Comparison of ENCODE assay signal across 28 cellular contexts in genomic region chr15:90921887-90922286, GRCh38.
"Had no signal": no experiment of that assay in that cellular context is flagged by ENCODE, and none has a peak within 500 bp of the region (broad histone marks: within the 10 kb centered on the region; RNA-seq: fewer than 3 reads in every experiment).

No MANE protein-coding gene starts in this region.

- H3K4me3 Mint-ChIP-seq: activated B cell treated with CpG ODN at 0.5 μM for 24 hours; activated CD8-positive, alpha-beta T cell treated with anti-CD3 and anti-CD28 coated beads, Interleukin-2, amount 10 ng/mL, durations not matched to agents 7 days and 5 days; activated naive CD8-positive, alpha-beta T cell treated with anti-CD3 and anti-CD28 coated beads, Interleukin-2, amount 50 U/mL, for 24 hours had no signal

- H3K4me1 ChIP-seq: ascending aorta, body of pancreas, Peyer's patch had no signal

- DNase-seq: activated B cell treated with CpG ODN at 0.5 μM for 24 hours; activated CD4-positive, alpha-beta T cell treated with anti-CD3 and anti-CD28 coated beads for 1 hour; activated CD4-positive, alpha-beta T cell treated with anti-CD3 and anti-CD28 coated beads, Interleukin-2, amount 50 U/mL, for 1 hour; activated CD8-positive, alpha-beta T cell treated with anti-CD3 and anti-CD28 coated beads, Interleukin-2, amount 10 ng/mL, durations not matched to agents 7 days and 5 days; activated effector memory CD4-positive, alpha-beta T cell treated with Interleukin-2 at 50 U/mL for 16 hours; activated naive CD4-positive, alpha-beta T cell; activated naive CD8-positive, alpha-beta T cell treated with anti-CD3 and anti-CD28 coated beads, Interleukin-2, amount 50 U/mL, for 24 hours; activated T-cell treated with anti-CD3 and anti-CD28 coated beads, Interleukin-2, amount 50 U/mL, for 48 hours; amniotic stem cell; body of pancreas; central memory CD4-positive, alpha-beta T cell; Kasumi-1; NCI-H1105 treated with DMSO at 0.1 percent for 48 hours; NCI-H1436 treated with DMSO at 0.1 percent for 48 hours; NCI-H187; NCI-H2081; NCI-H510A treated with DMSO at 0.1 percent for 48 hours; NCI-H69; Peyer's patch; Right ventricle myocardium superior; SJCRH30; SK-N-SH; T1000 had no signal

- H3K27me3 Mint-ChIP-seq: activated B cell treated with CpG ODN at 0.5 μM for 24 hours; activated naive CD8-positive, alpha-beta T cell treated with anti-CD3 and anti-CD28 coated beads, Interleukin-2, amount 50 U/mL, for 24 hours had no signal

- H3K27ac ChIP-seq: ascending aorta, body of pancreas, coronary artery, Peyer's patch, RWPE1, SJCRH30 had no signal

- H3K9me3 ChIP-seq: ascending aorta, body of pancreas, Peyer's patch, SJCRH30, SK-N-SH had no signal

- H3K27ac Mint-ChIP-seq: activated B cell treated with CpG ODN at 0.5 μM for 24 hours; activated naive CD8-positive, alpha-beta T cell treated with anti-CD3 and anti-CD28 coated beads, Interleukin-2, amount 50 U/mL, for 24 hours had no signal

- H3K9me3 Mint-ChIP-seq: activated B cell treated with CpG ODN at 0.5 μM for 24 hours; activated naive CD8-positive, alpha-beta T cell treated with anti-CD3 and anti-CD28 coated beads, Interleukin-2, amount 50 U/mL, for 24 hours had no signal

- H3K27me3 ChIP-seq: ascending aorta, body of pancreas, Peyer's patch, SJCRH30 had no signal

- FAIRE-seq: bronchial epithelial cell, TTC549 had no signal

- H3K4me3 ChIP-seq: ascending aorta, body of pancreas, coronary artery, Peyer's patch, SJCRH30 had no signal

- H3K9ac ChIP-seq: SK-N-SH had no signal

- ATAC-seq: activated CD8-positive, alpha-beta T cell treated with anti-CD3 and anti-CD28 coated beads, Interleukin-2, amount 10 ng/mL, durations not matched to agents 7 days and 5 days; activated naive CD8-positive, alpha-beta T cell treated with anti-CD3 and anti-CD28 coated beads, Interleukin-2, amount 50 U/mL, for 24 hours; body of pancreas had no signal

- H3K4me2 ChIP-seq: SK-N-SH had no signal

- H3K36me3 ChIP-seq: SJCRH30 had no signal
